18 cellular contexts compared by ENCODE assay signal in genomic region chr4:90730752-90731151, GRCh38.
A peak's percentile ranks its signal among the peaks of the same experiment; 100 is the strongest.
DNase-seq lines count a peak whose midpoint lies in the region; ATAC-seq and TF ChIP-seq lines count a peak whose summit lies in the region.
"Had no signal": no experiment of that assay in that cellular context is flagged by ENCODE, and none has a peak within 500 bp of the region (broad histone marks: within the 10 kb centered on the region; RNA-seq: fewer than 3 reads in every experiment).

No MANE protein-coding gene starts in this region.

- H3K27ac Mint-ChIP-seq in endodermal cell = no peak overlapping the region
- H3K27ac Mint-ChIP-seq: CD14-positive monocyte; CD4-positive, alpha-beta memory T cell; CD4-positive, CD25-positive, alpha-beta regulatory T cell; CD8-positive, alpha-beta memory T cell had no signal

- no peaks in the 10 kb centered on the region for H4K20me1 ChIP-seq in osteoblast (ENCODE audit: insufficient read depth, low read length)
- H4K20me1 ChIP-seq: BLaER1 had no signal

- no peak overlapping the region for H2AFZ ChIP-seq in osteoblast (ENCODE audit: low read length)

- TF ChIP-seq CTCF in HEK293 (tag by site-specific recombination; IDR thresholded peaks at IDR 0.05) (no peak), osteoblast (IDR thresholded peaks at IDR 0.05; ENCODE audit: extremely low read depth, low read depth, low read length) (no peak), endodermal cell (conservative IDR thresholded peaks at IDR 0.05) (no peak)

- POLR2A ChIA-PET in HEK293 (lab: Yijun Ruan, JAX) = no interaction called here

- no peak overlapping the region for H3K4me2 ChIP-seq in osteoblast (ENCODE audit: insufficient read depth, low read length)
- H3K4me2 ChIP-seq: BLaER1 had no signal

- no peaks in the 10 kb centered on the region for H3K79me2 ChIP-seq in osteoblast (ENCODE audit: insufficient read depth, low read length)

- H3K36me3 ChIP-seq in HEK293 (ENCODE audit: control insufficient read depth in 2 of 2, insufficient read depth in 1 of 2, low read length in 2 of 2) = no peaks in the 10 kb centered on the region
- no peaks in the 10 kb centered on the region for H3K36me3 ChIP-seq in osteoblast (ENCODE audit: insufficient read depth, low read length)
- no peaks in the 10 kb centered on the region for H3K36me3 ChIP-seq in endodermal cell (ENCODE audit: control insufficient read depth, insufficient read depth, low read length)
- H3K36me3 ChIP-seq: BE2C, BLaER1 had no signal

- WGBS in endodermal cell (ENCODE audit: insufficient coverage in 1 of 2, insufficient read length in 1 of 2), 2 experiments = 96 to 100% methylated on average over 1 of the region's 1 CpG

- peak; percentile 14 for DNase-seq in NCI-H226
- DNase-seq in osteoblast (ENCODE audit: insufficient read length, low spot score, missing footprints) = peak; percentile 25
- DNase-seq in endodermal cell = no peak
- DNase-seq: 8988T; ACHN; BE2C; C1 segment of cervical spinal cord; CD4-positive, alpha-beta memory T cell; CD4-positive, CD25-positive, alpha-beta regulatory T cell; CD8-positive, alpha-beta memory T cell; COR-L47; DMS 273 treated with DMSO at 0.1 percent for 48 hours; DMS79 treated with DMSO at 0.1 percent for 48 hours; GF-D8 had no signal

- H3K4me1 Mint-ChIP-seq in endodermal cell = peaks cover 12% of the 10 kb centered on the region
- H3K4me1 Mint-ChIP-seq: CD14-positive monocyte; CD4-positive, alpha-beta memory T cell; CD4-positive, CD25-positive, alpha-beta regulatory T cell; CD8-positive, alpha-beta memory T cell had no signal

- no peaks in the 10 kb centered on the region for H3K9me3 ChIP-seq in HEK293 (ENCODE audit: control insufficient read depth, insufficient read depth, low read depth, low read length)
- H3K9me3 ChIP-seq in osteoblast (ENCODE audit: low read depth, low read length) = no peaks in the 10 kb centered on the region
- no peaks in the 10 kb centered on the region for H3K9me3 ChIP-seq in endodermal cell (ENCODE audit: control insufficient read depth, low read length)
- H3K9me3 ChIP-seq: BE2C, BLaER1 had no signal

- H3K4me1 ChIP-seq in HEK293 (ENCODE audit: control insufficient read depth, insufficient read depth, low read length) (no peaks in the 10 kb centered on the region), osteoblast (ENCODE audit: insufficient read depth, low read length) (no peaks in the 10 kb centered on the region), endodermal cell (ENCODE audit: control insufficient read depth, insufficient read depth, low read length) (peaks cover 10% of the 10 kb centered on the region)
- H3K4me1 ChIP-seq: BE2C, BLaER1 had no signal

- H3K27ac ChIP-seq in HEK293 (ENCODE audit: extremely low read depth, low read depth, low read length) = no peak overlapping the region
- no peak overlapping the region for H3K27ac ChIP-seq in osteoblast (ENCODE audit: low read depth, low read length)
- no peak overlapping the region for H3K27ac ChIP-seq in endodermal cell (ENCODE audit: low read depth, low read length)
- H3K27ac ChIP-seq: BLaER1 had no signal

- H3K9me3 Mint-ChIP-seq in endodermal cell = no peaks in the 10 kb centered on the region

- no peak for ATAC-seq in HG02642 (IDR thresholded peaks at IDR 0.05; ENCODE audit: poor library complexity, unreplicated experiment)

- no peaks in the 10 kb centered on the region for H3K27me3 ChIP-seq in osteoblast (ENCODE audit: insufficient read depth, low read length)
- H3K27me3 ChIP-seq in endodermal cell (ENCODE audit: control insufficient read depth, insufficient read depth, low read length, poor library complexity, severe bottlenecking) = no peaks in the 10 kb centered on the region
- H3K27me3 ChIP-seq: BE2C, BLaER1 had no signal

- CTCF ChIA-PET in HEK293 (lab: Yijun Ruan, JAX) = no interaction called here

- no peaks in the 10 kb centered on the region for H3K36me3 Mint-ChIP-seq in endodermal cell (ENCODE audit: low read depth)
- H3K36me3 Mint-ChIP-seq: CD14-positive monocyte; CD4-positive, alpha-beta memory T cell; CD4-positive, CD25-positive, alpha-beta regulatory T cell; CD8-positive, alpha-beta memory T cell had no signal

- no peak overlapping the region for H3K9ac ChIP-seq in endodermal cell (ENCODE audit: extremely low read depth, low read length, poor library complexity, severe bottlenecking)
- H3K9ac ChIP-seq: BLaER1 had no signal

- H3K4me3 Mint-ChIP-seq in endodermal cell = no peak overlapping the region
- H3K4me3 Mint-ChIP-seq: CD14-positive monocyte; CD4-positive, alpha-beta memory T cell; CD4-positive, CD25-positive, alpha-beta regulatory T cell; CD8-positive, alpha-beta memory T cell had no signal

- no peaks in the 10 kb centered on the region for H3K27me3 Mint-ChIP-seq in endodermal cell (ENCODE audit: insufficient read depth)
- H3K27me3 Mint-ChIP-seq: CD4-positive, alpha-beta memory T cell; CD4-positive, CD25-positive, alpha-beta regulatory T cell; CD8-positive, alpha-beta memory T cell had no signal

- no peak overlapping the region for H3K4me3 ChIP-seq in HEK293 (ENCODE audit: low read depth, low read length)
- H3K4me3 ChIP-seq in osteoblast (ENCODE audit: insufficient read depth, low read length) = no peak overlapping the region
- no peak overlapping the region for H3K4me3 ChIP-seq in endodermal cell (ENCODE audit: low read length)
- H3K4me3 ChIP-seq: BLaER1 had no signal

TF ChIP-seq in HEK293, 187 proteins besides CTCF, POLR2A, EP300 and RAD21:
- TF ChIP-seq ZNF792 (tag by site-specific recombination; IDR thresholded peaks at IDR 0.05) (no peak), ATF2 (tag by site-specific recombination; IDR thresholded peaks at IDR 0.05; ENCODE audit: low read depth) (peak; percentile 56; the same call in 1 of the 2 replicates), REST (tag by site-specific recombination; IDR thresholded peaks at IDR 0.05) (no peak), ZNF843 (tag by site-specific recombination; IDR thresholded peaks at IDR 0.05) (peak; percentile 54; the same call in 1 of the 2 replicates), ZNF404 (tag by site-specific recombination; IDR thresholded peaks at IDR 0.05) (no peak), ZNF2 (tag by site-specific recombination; IDR thresholded peaks at IDR 0.05) (no peak), TCF7L2 (IDR thresholded peaks at IDR 0.05; ENCODE audit: borderline replicate concordance, low read depth, low read length) (peak; percentile 45; the same call in 1 of the 2 replicates), FEZF1 (tag by site-specific recombination; IDR thresholded peaks at IDR 0.05) (0 out of 2 replicates have a peak, but pooled peaks have one; percentile 17), ZNF707 (tag by site-specific recombination; IDR thresholded peaks at IDR 0.05) (no peak)
